ENCODE assay signal across 8 cellular contexts in the genomic region with DNA sequence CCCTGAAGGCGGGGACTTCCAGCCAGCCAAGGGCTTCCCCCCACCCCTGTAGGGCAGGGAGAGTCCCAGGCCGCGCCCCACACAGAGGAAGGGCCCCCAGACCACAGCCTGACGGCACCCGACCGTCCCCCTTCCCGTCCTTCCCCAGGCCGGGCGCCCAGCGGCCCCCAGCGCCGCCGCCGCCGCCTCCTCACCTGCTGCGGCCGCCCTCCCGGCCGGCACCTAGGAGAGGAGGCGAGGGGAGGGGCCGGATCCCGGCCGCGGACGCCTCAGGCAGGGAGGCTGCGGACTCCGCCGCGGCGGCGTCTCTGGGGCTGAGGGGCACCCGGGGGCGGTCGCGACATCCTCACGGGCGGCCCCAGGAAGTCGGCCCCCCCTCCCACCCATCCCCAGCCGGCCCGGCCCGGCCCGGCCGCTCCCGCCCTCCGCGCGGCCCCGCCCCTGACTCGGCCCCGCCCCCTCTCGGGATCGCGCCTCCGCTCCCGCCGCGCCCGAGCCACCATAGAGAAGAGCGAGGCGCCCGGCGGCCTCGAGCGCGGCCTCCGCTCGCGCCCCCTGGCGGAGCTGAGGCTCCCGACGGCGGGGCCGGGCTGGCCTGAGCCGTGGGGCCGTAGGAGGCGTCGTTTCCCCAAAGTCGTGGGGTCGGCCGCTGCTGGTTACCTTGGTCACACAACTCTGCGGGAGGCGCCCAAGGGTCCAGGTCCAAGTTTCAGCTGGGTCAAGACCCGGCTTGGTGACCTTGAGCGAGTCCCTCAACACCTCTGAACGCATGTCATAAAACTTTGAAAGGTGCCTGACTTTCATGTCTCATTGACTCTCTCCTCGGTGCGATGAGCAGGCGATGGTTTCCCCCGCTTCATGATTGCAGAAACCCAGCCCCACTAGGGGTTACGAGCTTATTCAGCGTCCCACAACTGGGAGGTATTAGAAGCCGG.
DNase-seq lines count a peak whose midpoint lies in the region; ATAC-seq and TF ChIP-seq lines count a peak whose summit lies in the region.

No MANE protein-coding gene starts in this region.

- peak overlapping the region; percentile 86 for H3K27ac ChIP-seq in OCI-LY3 (ENCODE audit: low read length)

- DNase-seq in DMS 273 (lab: John Stamatoyannopoulos, UW; ENCODE audit: unreplicated experiment) = peak; percentile 95
- DNase-seq in HUDEP-2 (lab: John Stamatoyannopoulos, UW; ENCODE audit: unreplicated experiment in 76 of 76) = peak in 71 of 76 experiments; percentile 9 to 86 (median 74)
- DNase-seq in activated T-cell treated with anti-CD3 and anti-CD28 coated beads, Interleukin-2, amount 50 U/mL, for 1 hour = peak; percentile 94
- peak; percentile 90 to 96 for DNase-seq in erythroblast (lab: John Stamatoyannopoulos, UW)
- DNase-seq in stimulated activated CD8-positive, alpha-beta memory T cell treated with anti-CD3 and anti-CD28 coated beads, Interleukin-7, amount 100 ng/mL, for 24 hours (ENCODE audit: low read depth) = peak; percentile 77

- H3K9me3 ChIP-seq in OCI-LY3 (ENCODE audit: insufficient read depth, low read length) (no peaks in the 10 kb centered on the region), mucosa of stomach (ENCODE audit: control insufficient read depth, low read length) (no peaks in the 10 kb centered on the region)

- H2AFZ ChIP-seq in OCI-LY3 (ENCODE audit: low read depth, low read length) = peak overlapping the region; percentile 69

- H3K4me2 ChIP-seq in OCI-LY3 (ENCODE audit: low read length) = peak overlapping the region; percentile 91

- peak overlapping the region; percentile 90 for H3K9ac ChIP-seq in OCI-LY3 (ENCODE audit: low read length)
- H3K9ac ChIP-seq in mucosa of stomach (ENCODE audit: low read length) = peak overlapping the region; percentile 90

- peaks cover 44% of the 10 kb centered on the region for H3K79me2 ChIP-seq in OCI-LY3 (ENCODE audit: low read length)

- TF ChIP-seq CTCF in OCI-LY3 (IDR thresholded peaks at IDR 0.05; ENCODE audit: low read depth, low read length) = peak; percentile 71

- ATAC-seq in GM21381 (IDR thresholded peaks at IDR 0.05; ENCODE audit: unreplicated experiment) = peak; percentile 70

- H3K4me1 ChIP-seq in OCI-LY3 (ENCODE audit: low read length) = peaks cover 21% of the 10 kb centered on the region
- H3K4me1 ChIP-seq in mucosa of stomach (ENCODE audit: control insufficient read depth, insufficient read depth, low read length) = peaks cover 27% of the 10 kb centered on the region

- no peaks in the 10 kb centered on the region for H3K27me3 ChIP-seq in OCI-LY3 (ENCODE audit: low read depth, low read length)
- no peaks in the 10 kb centered on the region for H3K27me3 ChIP-seq in mucosa of stomach (ENCODE audit: control insufficient read depth, insufficient read depth, low read length)

- no peaks in the 10 kb centered on the region for H4K20me1 ChIP-seq in OCI-LY3 (ENCODE audit: insufficient read depth, low read length)

- H3K4me3 ChIP-seq in OCI-LY3 (ENCODE audit: low read length) (peak overlapping the region; percentile 91), mucosa of stomach (ENCODE audit: low read length) (peak overlapping the region; percentile 97)

- peak; percentile 58 for TF ChIP-seq POLR2A in erythroblast (IDR thresholded peaks at IDR 0.05; ENCODE audit: low read length)

- H3K36me3 ChIP-seq in OCI-LY3 (replicated peaks; ENCODE audit: low read depth, low read length) (no peaks in the 10 kb centered on the region), mucosa of stomach (ENCODE audit: control insufficient read depth, insufficient read depth, low read length) (no peaks in the 10 kb centered on the region)

Comparison
In these comparisons a context has a peak if more than half of its experiments do, and no peak if none do; other contexts are left out.
1. Peak in every context shown above with its lines: DNase-seq, ATAC-seq, H3K4me3 ChIP-seq and H3K27ac ChIP-seq.